ENCODE assay signal across 27 cellular contexts in genomic region chr5:175884214-175884613, GRCh38. TPM values are rescaled to one million over a fixed set of nuclear protein-coding genes. Genes with fewer than 3 reads are reported as not detected.
DNase-seq lines count a peak whose midpoint lies in the region; ATAC-seq, FAIRE-seq and TF ChIP-seq lines count a peak whose summit lies in the region.
"Had no signal": no experiment of that assay in that cellular context is flagged by ENCODE, and none has a peak within 500 bp of the region (broad histone marks: within the 10 kb centered on the region; RNA-seq: fewer than 3 reads in every experiment).

No MANE protein-coding gene starts in this region.

- intact Hi-C loops in HepG2 (cut with micrococcal nuclease; ENCODE audit: unreplicated experiment) (no loop called here), right lobe of liver (cut with DNase I) (no loop called here)

- TF ChIP-seq CTCF in HepG2 (CRISPR knock-in tag; IDR thresholded peaks at IDR 0.05) (no peak), right lobe of liver (IDR thresholded peaks at IDR 0.05) (no peak), bronchial epithelial cell (IDR thresholded peaks at IDR 0.05; ENCODE audit: insufficient read depth, low read length, severe bottlenecking) (no peak)

- ATAC-seq in HepG2, result no peak
- ATAC-seq in right lobe of liver, result no peak
- ATAC-seq in GM18873 (IDR thresholded peaks at IDR 0.05; ENCODE audit: low FRiP score, unreplicated experiment), result no peak
- no peak for ATAC-seq in GM21737 (IDR thresholded peaks at IDR 0.05; ENCODE audit: unreplicated experiment)
- ATAC-seq: GM12878 had no signal

- no peak for TF ChIP-seq RAD21 in HepG2 (CRISPR knock-in tag; IDR thresholded peaks at IDR 0.05)

- no peaks in the 10 kb centered on the region for H4K20me1 ChIP-seq in HepG2 (ENCODE audit: insufficient read depth, low read length)

- no peak overlapping the region for H3K9ac ChIP-seq in HepG2 (ENCODE audit: insufficient read depth, low read depth, low read length)
- H3K9ac ChIP-seq: BLaER1 had no signal

- TF ChIP-seq EP300 in HepG2 (IDR thresholded peaks at IDR 0.05; ENCODE audit: low read depth in 2 of 2, low read length in 2 of 2), result no peak
- no peak for TF ChIP-seq EP300 in HepG2 (CRISPR knock-in tag; IDR thresholded peaks at IDR 0.05; ENCODE audit: borderline replicate concordance)

- BruUV-seq in HepG2 (replicated peaks; lab: Mats Ljungman, UMichigan), result no TSS peak

- FAIRE-seq in HepG2 (lab: Jason Lieb, UNC) (no peak), bronchial epithelial cell (lab: Jason Lieb, UNC) (peak; percentile 7)
- FAIRE-seq: GM12878, GM12892, GM18507, GM19239 had no signal

- H3K36me3 ChIP-seq in HepG2 (replicated peaks in 1 of 2; ENCODE audit: control insufficient read depth in 1 of 2, insufficient read depth in 2 of 2, low read length in 2 of 2) (no peaks in the 10 kb centered on the region), right lobe of liver (no peaks in the 10 kb centered on the region), bronchial epithelial cell (ENCODE audit: control insufficient read depth, insufficient read depth, low read length) (no peaks in the 10 kb centered on the region)
- H3K36me3 ChIP-seq: BLaER1 had no signal

- CTCF ChIA-PET in HepG2 (lab: Yijun Ruan, JAX; ENCODE audit: low intra/inter-chr PET ratio, low total read pairs), result no interaction called here

- no peak for TF ChIP-seq POLR2A in HepG2 (IDR thresholded peaks at IDR 0.05; ENCODE audit: insufficient read depth in 1 of 2, low read depth in 2 of 2, low read length in 2 of 2)
- no peak for TF ChIP-seq POLR2A in right lobe of liver (IDR thresholded peaks at IDR 0.05)

- no peaks in the 10 kb centered on the region for H3K79me2 ChIP-seq in HepG2 (ENCODE audit: insufficient read depth, low read length)

- no peak overlapping the region for H3K4me3 ChIP-seq in HepG2 (replicated peaks in 1 of 3; ENCODE audit: insufficient read depth in 1 of 3, low read depth in 2 of 3, low read length in 3 of 3)
- H3K4me3 ChIP-seq in right lobe of liver, result no peak overlapping the region
- H3K4me3 ChIP-seq in bronchial epithelial cell (ENCODE audit: low read depth, low read length), result no peak overlapping the region
- H3K4me3 ChIP-seq: BLaER1, GM12878 had no signal

- 91% methylated on average over 7 of the region's 8 CpGs for WGBS in HepG2 (ENCODE audit: low lambda C conversion rate)
- WGBS in right lobe of liver (ENCODE audit: insufficient coverage, low coverage, low lambda C conversion rate, missing lambda C conversion rate), result 57% methylated on average over 6 of the region's 8 CpGs

- in situ Hi-C loops in HepG2 (cut with HindIII; ENCODE audit: extremely low pct_ligation_motif_present, low pct_unique_long_range_greater_than_20kb), result loop anchor here (25.0 kb wide), 1 partner anchor 347 kb away; no protein-coding TSS in a partner anchor

- DNase-seq in HepG2 (ENCODE audit: low spot score), result no peak
- DNase-seq in right lobe of liver, result no peak
- no peak for DNase-seq in bronchial epithelial cell (ENCODE audit: low read depth)
- DNase-seq: ACHN; BE2C; C1 segment of cervical spinal cord; CD4-positive, alpha-beta memory T cell; CD4-positive, CD25-positive, alpha-beta regulatory T cell; CD8-positive, alpha-beta memory T cell; COR-L47; DMS 273 treated with DMSO at 0.1 percent for 48 hours; DMS153; DND-41; EL; GDM1 had no signal

- POLR2A ChIA-PET in HepG2 (lab: Yijun Ruan, JAX), result no interaction called here

- H3K27ac ChIP-seq in HepG2 (ENCODE audit: extremely low read length, insufficient read depth, low read length) (no peak overlapping the region), right lobe of liver (no peak overlapping the region)
- H3K27ac ChIP-seq: 22Rv1, BLaER1 had no signal

- H3K4me2 ChIP-seq in HepG2 (ENCODE audit: low read depth, low read length), result no peak overlapping the region
- H3K4me2 ChIP-seq: BLaER1 had no signal

- no peak overlapping the region for H2AFZ ChIP-seq in HepG2 (ENCODE audit: low read length)

- H3K9me3 ChIP-seq in HepG2 (ENCODE audit: low read length) (no peaks in the 10 kb centered on the region), right lobe of liver (no peaks in the 10 kb centered on the region)
- H3K9me3 ChIP-seq: BE2C, BLaER1 had no signal

- H3K4me1 ChIP-seq in HepG2 (ENCODE audit: insufficient read depth, low read length), result peaks cover 17% of the 10 kb centered on the region
- no peaks in the 10 kb centered on the region for H3K4me1 ChIP-seq in right lobe of liver

- H3K27me3 ChIP-seq in HepG2 (ENCODE audit: control insufficient read depth in 1 of 2, insufficient read depth in 2 of 2, low read length in 2 of 2) (no peaks in the 10 kb centered on the region), right lobe of liver (no peaks in the 10 kb centered on the region), bronchial epithelial cell (ENCODE audit: control insufficient read depth, insufficient read depth, low read length) (no peaks in the 10 kb centered on the region)
- H3K27me3 ChIP-seq: BE2C, BLaER1 had no signal

TF ChIP-seq in HepG2, 621 proteins besides CTCF, POLR2A, EP300 and RAD21:
- TF ChIP-seq POLR2G (IDR thresholded peaks at IDR 0.05; ENCODE audit: low read depth, low read length) (0 out of 2 replicates have a peak, but pooled peaks have one; percentile 19), ZNF10 (CRISPR knock-in tag; IDR thresholded peaks at IDR 0.05; ENCODE audit: borderline replicate concordance, low read depth) (no peak)

RNA-seq across cellular contexts. Expression of gene CPLX2, which starts 12.8 kb away (rescaled TPM):
- 76.7 and 78.2 TPM in 2 replicates for total RNA-seq in HepG2 (2016; rRNA removed; fragmentation: Illumina TruSeq; extraction: Trizol)
- 5.2 and 5.6 TPM in 2 replicates for total RNA-seq in HepG2 (2016; cell fraction: cytosol; rRNA removed; fragmentation: Illumina TruSeq; extraction: Trizol; ENCODE audit: low read depth)
- total RNA-seq in HepG2 (2016; cell fraction: insoluble cytoplasmic fraction; rRNA removed; fragmentation: Illumina TruSeq; extraction: Trizol), result 71.9 and 77.2 TPM in 2 replicates
- total RNA-seq in HepG2 (2016; cell fraction: membrane; rRNA removed; fragmentation: Illumina TruSeq; extraction: Trizol), result 30.7 and 32.7 TPM in 2 replicates
- total RNA-seq in HepG2 (2016; cell fraction: nucleus; rRNA removed; fragmentation: Illumina TruSeq; extraction: Trizol), result 36.3 and 39.1 TPM in 2 replicates
- polyA plus RNA-seq in HepG2 (2011; rRNA removed), result 8.3 and 15.9 TPM in 2 replicates
- polyA plus RNA-seq in HepG2 (2011; cell fraction: cytosol; rRNA removed), result 7.9 and 22.0 TPM in 2 replicates
- 10.3 and 30.4 TPM in 2 replicates for polyA plus RNA-seq in HepG2 (2011; cell fraction: nucleus; rRNA removed)
- polyA plus RNA-seq in HepG2 (2012), result 15.3 and 18.2 TPM in 2 replicates
- 3.4 and 4.4 TPM in 2 replicates for polyA plus RNA-seq in HepG2 (2016; cell fraction: cytosol; fragmentation: Illumina TruSeq; extraction: Trizol; ENCODE audit: low read depth)
- 78.3 and 86.6 TPM in 2 replicates for polyA plus RNA-seq in HepG2 (2016; cell fraction: insoluble cytoplasmic fraction; fragmentation: Illumina TruSeq; extraction: Trizol; ENCODE audit: low read depth)
- 24.2 and 24.8 TPM in 2 replicates for polyA plus RNA-seq in HepG2 (2016; cell fraction: membrane; fragmentation: Illumina TruSeq; extraction: Trizol; ENCODE audit: low read depth)
- polyA plus RNA-seq in HepG2 (2016; cell fraction: nucleus; fragmentation: Illumina TruSeq; extraction: Trizol; ENCODE audit: insufficient read depth, low read depth), result 69.9 and 75.7 TPM in 2 replicates
- polyA minus RNA-seq in HepG2 (2011; rRNA and poly(A)+ RNA removed; ENCODE audit: low replicate concordance), result 27.3 TPM in 1 of 2 replicates, not detected in the other
- polyA minus RNA-seq in HepG2 (2011; cell fraction: cytosol; rRNA and poly(A)+ RNA removed), result 4.8 and 16.6 TPM in 2 replicates
- polyA minus RNA-seq in HepG2 (2011; cell fraction: nucleus; rRNA and poly(A)+ RNA removed), result 4.5 and 6.4 TPM in 2 replicates
- under 1 TPM in 2 of 6 experiments, not detected in 4; 0.18 to 0.56 TPM for total RNA-seq in right lobe of liver
- total RNA-seq in bronchial epithelial cell, result not detected in 2 replicates
- total RNA-seq: A172; CD4-positive, alpha-beta memory T cell; CD4-positive, CD25-positive, alpha-beta regulatory T cell; CD8-positive, alpha-beta memory T cell; Daoy; G401 had no signal
- polyA plus RNA-seq: CD14-positive monocyte; CD8-positive, alpha-beta memory T cell had no signal
